In the genomic region with DNA sequence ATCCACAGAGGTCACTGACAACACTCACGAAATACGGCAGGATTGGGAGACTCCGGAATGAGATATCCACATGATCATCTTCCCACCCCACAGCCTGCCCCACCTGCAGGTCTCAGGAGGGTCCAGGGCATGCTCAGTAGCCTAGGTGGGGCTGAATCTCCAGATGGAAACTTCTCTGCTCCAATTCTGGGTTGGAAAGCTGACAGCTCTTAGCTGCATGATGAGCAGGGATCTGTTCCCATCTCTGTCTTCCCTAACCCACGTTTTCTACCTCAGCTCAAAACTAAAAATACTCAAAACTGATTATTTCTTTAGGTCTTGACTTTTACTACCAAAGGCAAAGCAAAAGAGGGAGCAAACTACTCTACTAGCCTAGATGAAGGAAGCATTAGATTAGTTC, we compare ENCODE assay signal across 17 cellular contexts.
DNase-seq lines count a peak whose midpoint lies in the region; ATAC-seq and TF ChIP-seq lines count a peak whose summit lies in the region.
"Had no signal": no experiment of that assay in that cellular context is flagged by ENCODE, and none has a peak within 500 bp of the region (broad histone marks: within the 10 kb centered on the region; RNA-seq: fewer than 3 reads in every experiment).

No MANE protein-coding gene starts in this region.

- H3K27me3 Mint-ChIP-seq in activated CD8-positive, alpha-beta memory T cell treated with anti-CD3 and anti-CD28 coated beads, Interleukin-2, amount 10 ng/mL, durations not matched to agents 7 days and 5 days, result peaks cover 41% of the 10 kb centered on the region

- H3K9me3 ChIP-seq in heart right ventricle (no peaks in the 10 kb centered on the region), body of pancreas (no peaks in the 10 kb centered on the region), uterus (no peaks in the 10 kb centered on the region)

- H3K9ac ChIP-seq in rectal smooth muscle tissue (ENCODE audit: low read length), result no peak overlapping the region

- H3K36me3 ChIP-seq in heart right ventricle, result peaks cover 0 to 32% (median 0%) of the 10 kb centered on the region in 9 donors
- H3K36me3 ChIP-seq in body of pancreas (replicated peaks in 1 of 2; ENCODE audit: insufficient read depth in 1 of 2, low read depth in 2 of 2), result peaks cover 0 to 3% of the 10 kb centered on the region in 2 donors
- H3K36me3 ChIP-seq in rectal smooth muscle tissue (ENCODE audit: control insufficient read depth, insufficient read depth, low read length), result peaks cover 6% of the 10 kb centered on the region
- no peaks in the 10 kb centered on the region for H3K36me3 ChIP-seq in uterus

- no peaks in the 10 kb centered on the region for H3K9me3 Mint-ChIP-seq in activated CD8-positive, alpha-beta memory T cell treated with anti-CD3 and anti-CD28 coated beads, Interleukin-2, amount 10 ng/mL, durations not matched to agents 7 days and 5 days (ENCODE audit: low read depth)
- H3K9me3 Mint-ChIP-seq: GM23338 had no signal

- TF ChIP-seq CTCF in heart right ventricle (IDR thresholded peaks at IDR 0.05) (no peak), body of pancreas (IDR thresholded peaks at IDR 0.05) (no peak), uterus (IDR thresholded peaks at IDR 0.05) (no peak)

- H3K4me3 ChIP-seq in heart right ventricle, result no peak overlapping the region
- H3K4me3 ChIP-seq in body of pancreas, result no peak overlapping the region
- H3K4me3 ChIP-seq in rectal smooth muscle tissue (ENCODE audit: low read length), result no peak overlapping the region
- H3K4me3 ChIP-seq in uterus, result no peak overlapping the region
- H3K4me3 ChIP-seq: GM23338 had no signal

- ATAC-seq in heart right ventricle (no peak), left ventricle myocardium superior (no peak), body of pancreas (peak; percentile 5), GM19395 (IDR thresholded peaks at IDR 0.05; ENCODE audit: unreplicated experiment) (no peak)
- no peak for ATAC-seq in activated CD8-positive, alpha-beta memory T cell treated with anti-CD3 and anti-CD28 coated beads, Interleukin-2, amount 10 ng/mL, durations not matched to agents 7 days and 5 days
- ATAC-seq: GM23338, HCT116, PC-3 had no signal

- no peaks in the 10 kb centered on the region for H3K27me3 ChIP-seq in heart right ventricle
- no peaks in the 10 kb centered on the region for H3K27me3 ChIP-seq in body of pancreas
- no peaks in the 10 kb centered on the region for H3K27me3 ChIP-seq in rectal smooth muscle tissue (ENCODE audit: control insufficient read depth, insufficient read depth, low read length)
- H3K27me3 ChIP-seq in uterus, result no peaks in the 10 kb centered on the region

- peaks cover 19% of the 10 kb centered on the region for H3K4me1 Mint-ChIP-seq in activated CD8-positive, alpha-beta memory T cell treated with anti-CD3 and anti-CD28 coated beads, Interleukin-2, amount 10 ng/mL, durations not matched to agents 7 days and 5 days

- 71 to 82% methylated on average over 4 of the region's 4 CpGs for WGBS in heart right ventricle, 2 donors
- 69 to 73% methylated on average over 4 of the region's 4 CpGs for WGBS in body of pancreas, 2 donors

- intact Hi-C loops in heart right ventricle (cut with DNase I) (loop anchor here in 1 of 10 donors (10.0 kb wide), 1 partner anchor 124 kb away; a partner anchor contains a TSS), left ventricle myocardium superior (cut with micrococcal nuclease) (no loop called here), body of pancreas (cut with DNase I) (no loop called here), uterus (cut with DNase I; ENCODE audit: low total_unique reads) (no loop called here)

- DNase-seq in heart right ventricle (no peak), left ventricle myocardium superior (no peak), body of pancreas (no peak), uterus (no peak), NCI-H2171 treated with DMSO at 0.1 percent for 48 hours (lab: John Stamatoyannopoulos, UW) (no peak)
- DNase-seq in activated CD8-positive, alpha-beta memory T cell treated with anti-CD3 and anti-CD28 coated beads, Interleukin-2, amount 10 ng/mL, durations not matched to agents 7 days and 5 days, result no peak
- DNase-seq: GF-D8, NCI-H1417 treated with DMSO at 0.1 percent for 48 hours, NCI-H2171, NCI-H748 treated with DMSO at 0.1 percent for 48 hours, PC-3 had no signal

- no peak overlapping the region for H3K27ac Mint-ChIP-seq in activated CD8-positive, alpha-beta memory T cell treated with anti-CD3 and anti-CD28 coated beads, Interleukin-2, amount 10 ng/mL, durations not matched to agents 7 days and 5 days
- H3K27ac Mint-ChIP-seq: GM23338 had no signal

- TF ChIP-seq POLR2A in body of pancreas (IDR thresholded peaks at IDR 0.05) (no peak), uterus (IDR thresholded peaks at IDR 0.05) (no peak)

- H3K27ac ChIP-seq in heart right ventricle, result peak overlapping the region in 8 of 10 donors; percentile 26 to 89 (median 62)
- peak overlapping the region in 1 of 4 donors; percentile 51 for H3K27ac ChIP-seq in body of pancreas
- peak overlapping the region; percentile 75 for H3K27ac ChIP-seq in rectal smooth muscle tissue (ENCODE audit: low read depth, low read length)
- H3K27ac ChIP-seq in uterus, result peak overlapping the region; percentile 59 to 93
- H3K27ac ChIP-seq: HL-60, RWPE1 had no signal

- CTCF ChIA-PET in activated CD8-positive, alpha-beta memory T cell treated with anti-CD3 and anti-CD28 coated beads, Interleukin-2, amount 10 ng/mL, durations not matched to agents 7 days and 5 days (lab: Charles Lee), result interaction anchor here (4.3 kb wide), 1 partner anchor 10 kb away, joined by 40 read pairs; no protein-coding TSS in a partner anchor

- H3K4me3 Mint-ChIP-seq in activated CD8-positive, alpha-beta memory T cell treated with anti-CD3 and anti-CD28 coated beads, Interleukin-2, amount 10 ng/mL, durations not matched to agents 7 days and 5 days, result no peak overlapping the region
- H3K4me3 Mint-ChIP-seq: GM23338 had no signal

- no peaks in the 10 kb centered on the region for H3K36me3 Mint-ChIP-seq in activated CD8-positive, alpha-beta memory T cell treated with anti-CD3 and anti-CD28 coated beads, Interleukin-2, amount 10 ng/mL, durations not matched to agents 7 days and 5 days

- H3K4me1 ChIP-seq in heart right ventricle (peaks cover 17 to 100% (median 75%) of the 10 kb centered on the region in 9 donors), body of pancreas (peaks cover 25% of the 10 kb centered on the region), rectal smooth muscle tissue (ENCODE audit: control insufficient read depth, insufficient read depth, low read length) (peaks cover 66% of the 10 kb centered on the region), uterus (peaks cover 0 to 8% of the 10 kb centered on the region in 2 donors)
